In genomic region chr6:32952817-32953739, GRCh38 we compare ENCODE assay signal across 8 cellular contexts. TPM values are rescaled to one million over a fixed set of nuclear protein-coding genes. Genes with fewer than 3 reads are reported as not detected.
DNase-seq lines count a peak whose midpoint lies in the region; TF ChIP-seq lines count a peak whose summit lies in the region.

HLA-DMA (minus strand) TSS chr6:32953097; CDS start chr6:32953036, 61 bp downstream.

- H3K4me3 ChIP-seq in foreskin fibroblast (ENCODE audit: low read depth in 1 of 2, low read length in 2 of 2) (peak within 1 kb of the TSS in 1 of 2 donors; percentile 8), neuronal stem cell (ENCODE audit: low read length in 2 of 2) (no peak within 1 kb of the TSS)

- H4K91ac ChIP-seq in neuronal stem cell (ENCODE audit: low read depth, low read length, poor library complexity) = no peak within 1 kb of the TSS

- H3K27me3 ChIP-seq in neuronal stem cell (ENCODE audit: control insufficient read depth in 3 of 3, insufficient read depth in 3 of 3, low read depth in 1 of 3, low read length in 3 of 3) = peaks cover 0 to 11% (median 0%) of the 10 kb centered on the region in 3 experiments

- no peak within 1 kb of the TSS for H3K27ac ChIP-seq in neuronal stem cell (replicated peaks; ENCODE audit: low read length)

- H2BK12ac ChIP-seq in neuronal stem cell (ENCODE audit: low read length) = no peak within 1 kb of the TSS

- no peaks in the 10 kb centered on the region for H3K4me1 ChIP-seq in neuronal stem cell (ENCODE audit: control insufficient read depth in 2 of 2, insufficient read depth in 1 of 2, low read depth in 1 of 2, low read length in 2 of 2)

- H2BK15ac ChIP-seq in neuronal stem cell (ENCODE audit: low read length) = no peak within 1 kb of the TSS

- no peak within 1 kb of the TSS for H3K18ac ChIP-seq in neuronal stem cell (ENCODE audit: low read length)

- no peak within 1 kb of the TSS for H2AK5ac ChIP-seq in neuronal stem cell (ENCODE audit: low read depth, low read length)

- no peak within 1 kb of the TSS for H3K4ac ChIP-seq in neuronal stem cell (ENCODE audit: low read length)

- no peak within 1 kb of the TSS for H3K14ac ChIP-seq in neuronal stem cell (ENCODE audit: low read length)

- H3K4me2 ChIP-seq in neuronal stem cell (ENCODE audit: insufficient read depth, low read length, poor library complexity, severe bottlenecking) = no peak within 1 kb of the TSS

- H3K23ac ChIP-seq in neuronal stem cell (ENCODE audit: low read depth, low read length, poor library complexity) = no peak within 1 kb of the TSS

- no peaks in the 10 kb centered on the region for H3K36me3 ChIP-seq in neuronal stem cell (replicated peaks in 1 of 2; ENCODE audit: control insufficient read depth in 2 of 2, insufficient read depth in 2 of 2, low read length in 2 of 2)

- H3K9ac ChIP-seq in neuronal stem cell (ENCODE audit: low read depth, low read length, poor library complexity) = no peak within 1 kb of the TSS

- H3K79me1 ChIP-seq in neuronal stem cell (ENCODE audit: low read depth, low read length) = no peaks in the 10 kb centered on the region

- H2AFZ ChIP-seq in neuronal stem cell (ENCODE audit: low read length) = peak within 1 kb of the TSS; percentile 60

- no peak within 1 kb of the TSS for H2BK5ac ChIP-seq in neuronal stem cell (ENCODE audit: low read length)

- H4K8ac ChIP-seq in neuronal stem cell (ENCODE audit: low read depth, low read length) = no peak within 1 kb of the TSS

- peak; percentile 62 for DNase-seq in DMS53 treated with DMSO at 0.1 percent for 48 hours (lab: John Stamatoyannopoulos, UW; ENCODE audit: unreplicated experiment)
- peak; percentile 84 for DNase-seq in GM20000 (ENCODE audit: low spot score)
- peak; percentile 83 for DNase-seq in HK-2 (ENCODE audit: unreplicated experiment)
- DNase-seq in SHP77 treated with DMSO at 0.1 percent for 48 hours (lab: John Stamatoyannopoulos, UW) = peak; percentile 17
- peak; percentile 73 for DNase-seq in activated naive CD4-positive, alpha-beta T cell treated with Interleukin-2 at 50 U/mL for 16 hours
- peak; percentile 94 for DNase-seq in foreskin fibroblast
- DNase-seq in neuronal stem cell (ENCODE audit: low spot score) = peak; percentile 54
- DNase-seq in ureter (ENCODE audit: low spot score) = peak; percentile 93

- TF ChIP-seq CTCF in GM20000 (IDR thresholded peaks at IDR 0.05; ENCODE audit: extremely low read depth, missing control alignments) = peak; percentile 26
- peak; percentile 91 for TF ChIP-seq CTCF in foreskin fibroblast (IDR thresholded peaks at IDR 0.05; ENCODE audit: low read depth, low read length)

- no peak within 1 kb of the TSS for H2BK120ac ChIP-seq in neuronal stem cell (ENCODE audit: low read depth, low read length)

- H3K9me3 ChIP-seq in neuronal stem cell (replicated peaks in 1 of 2; ENCODE audit: control insufficient read depth in 2 of 2, insufficient read depth in 1 of 2, low read depth in 1 of 2, low read length in 2 of 2) = no peaks in the 10 kb centered on the region

- no CpG with 5 or more reads among the region's 10 CpGs for WGBS in neuronal stem cell (ENCODE audit: extremely low coverage in 2 of 2, insufficient read length in 2 of 2, insufficient replicate concordance in 1 of 2), 2 donors

RNA-seq across cellular contexts. Expression of gene HLA-DMA, which starts in this region (rescaled TPM):
- polyA plus RNA-seq in neuronal stem cell (2013, experiment 1 of 2) = 18.7 TPM
- 18.3 TPM for polyA plus RNA-seq in neuronal stem cell (2013, experiment 2 of 2)
- 65.3 TPM for total RNA-seq in ureter

Comparison
In these comparisons a context has a peak if more than half of its experiments do, and no peak if none do; other contexts are left out.
1. DNase-seq: peak in every context shown above with its lines; median percentile 94 in foreskin fibroblast; 93 in ureter; 84 in GM20000; 83 in HK-2; 73 in activated naive CD4-positive, alpha-beta T cell treated with Interleukin-2 at 50 U/mL for 16 hours; 62 in DMS53 treated with DMSO at 0.1 percent for 48 hours; 54 in neuronal stem cell; 17 in SHP77 treated with DMSO at 0.1 percent for 48 hours.